27 cellular contexts compared by ENCODE assay signal in the genomic region with DNA sequence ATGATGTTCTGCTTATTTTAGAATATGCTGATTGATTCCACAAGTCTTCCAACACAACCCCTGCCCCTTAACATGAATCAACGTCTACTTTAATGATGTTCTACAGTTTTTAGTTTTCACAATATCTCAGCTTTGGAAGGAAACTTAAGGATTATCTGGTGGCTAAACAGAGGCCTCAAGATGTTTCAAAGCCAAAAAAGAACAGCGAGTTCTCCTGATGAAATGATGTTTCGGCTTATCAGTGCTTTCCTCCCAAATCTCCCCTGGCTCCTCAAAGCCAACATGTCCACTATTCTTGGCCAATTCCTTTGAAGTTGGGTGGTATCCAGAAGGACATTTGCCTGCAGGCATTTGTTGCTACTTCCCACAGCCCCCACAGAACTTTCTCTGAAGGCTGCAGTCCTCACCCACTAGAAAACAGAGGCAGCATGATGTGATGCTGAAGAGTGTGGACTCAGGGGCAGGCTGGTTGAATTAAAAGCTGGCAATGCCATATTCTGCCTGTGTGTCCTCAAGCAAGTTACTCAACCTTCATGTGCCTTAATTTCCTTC.
"Had no signal": no experiment of that assay in that cellular context is flagged by ENCODE, and none has a peak within 500 bp of the region (broad histone marks: within the 10 kb centered on the region; RNA-seq: fewer than 3 reads in every experiment).

No MANE protein-coding gene starts in this region.

- H3K4me3 ChIP-seq: gastrocnemius medialis, hepatocyte, mucosa of descending colon, neural progenitor cell, psoas muscle, sigmoid colon, transverse colon, upper lobe of right lung, vagina had no signal

- H3K27ac Mint-ChIP-seq: effector memory CD8-positive, alpha-beta T cell; mesothelial cell of epicardium; naive B cell; natural killer cell treated with Interleukin-12 subunit alpha and Interleukin-12 subunit beta and Interleukin-15 and Interleukin-18, amount 100 ng/mL, for 72 hours; neural progenitor cell; stimulated activated effector memory CD8-positive, alpha-beta T cell treated with anti-CD3 and anti-CD28 coated beads, Interleukin-12 subunit alpha, Interleukin-12 subunit beta, amount 100 ng/mL, for 72 hours had no signal

- FAIRE-seq: endometrium had no signal

- H3K9me3 Mint-ChIP-seq: effector memory CD8-positive, alpha-beta T cell; natural killer cell treated with Interleukin-12 subunit alpha and Interleukin-12 subunit beta and Interleukin-15 and Interleukin-18, amount 100 ng/mL, for 72 hours; stimulated activated effector memory CD8-positive, alpha-beta T cell treated with anti-CD3 and anti-CD28 coated beads, Interleukin-12 subunit alpha, Interleukin-12 subunit beta, amount 100 ng/mL, for 72 hours had no signal

- H3K36me3 ChIP-seq: gastrocnemius medialis, neural progenitor cell, sigmoid colon, transverse colon, upper lobe of right lung, vagina had no signal

- H3K4me1 ChIP-seq: gastrocnemius medialis, neural progenitor cell, psoas muscle, sigmoid colon, transverse colon, upper lobe of right lung, vagina had no signal

- DNase-seq: cerebellar nuclear complex; cortex of kidney; effector memory CD8-positive, alpha-beta T cell; erythroblast; foreskin fibroblast; gastrocnemius medialis; head of caudate nucleus; left colon; mesenchymal stem cell; mucosa of descending colon; naive B cell; posterior cingulate gyrus; psoas muscle; sigmoid colon; stimulated activated CD4-positive, alpha-beta T cell treated with anti-CD3 and anti-CD28 coated beads, Interleukin-2, amount 100 ng/mL, for 24 hours; stimulated activated CD4-positive, alpha-beta T cell treated with anti-CD3 and anti-CD28 coated beads, Interleukin-4, amount 100 ng/mL, for 24 hours; stimulated activated naive CD8-positive, alpha-beta T cell treated with anti-CD3 and anti-CD28 coated beads, Interleukin-15, Interleukin-2, amounts not matched to agents 100 U/mL and 50 U/mL, for 24 hours; substantia nigra; transverse colon; upper lobe of right lung had no signal

- H3K27ac ChIP-seq: gastrocnemius medialis, hepatocyte, neural progenitor cell, psoas muscle, sigmoid colon, transverse colon, upper lobe of right lung, vagina had no signal

- ATAC-seq: effector memory CD8-positive, alpha-beta T cell; gastrocnemius medialis; left colon; mucosa of descending colon; natural killer cell treated with Interleukin-12 subunit alpha and Interleukin-12 subunit beta and Interleukin-15 and Interleukin-18, amount 100 ng/mL, for 72 hours; psoas muscle; stimulated activated effector memory CD8-positive, alpha-beta T cell treated with anti-CD3 and anti-CD28 coated beads, Interleukin-12 subunit alpha, Interleukin-12 subunit beta, amount 100 ng/mL, for 72 hours; stimulated activated naive CD8-positive, alpha-beta T cell treated with anti-CD3 and anti-CD28 coated beads, Interleukin-15, Interleukin-2, amounts not matched to agents 100 U/mL and 50 U/mL, for 24 hours; upper lobe of right lung had no signal

- H3K9me3 ChIP-seq: mucosa of descending colon, psoas muscle, sigmoid colon, transverse colon, upper lobe of right lung, vagina had no signal

- H3K27me3 ChIP-seq: gastrocnemius medialis, hepatocyte, neural progenitor cell, sigmoid colon, transverse colon, upper lobe of right lung, vagina had no signal

- H3K36me3 Mint-ChIP-seq: mesothelial cell of epicardium; naive B cell; natural killer cell treated with Interleukin-12 subunit alpha and Interleukin-12 subunit beta and Interleukin-15 and Interleukin-18, amount 100 ng/mL, for 72 hours; neural progenitor cell; stimulated activated effector memory CD8-positive, alpha-beta T cell treated with anti-CD3 and anti-CD28 coated beads, Interleukin-12 subunit alpha, Interleukin-12 subunit beta, amount 100 ng/mL, for 72 hours had no signal

- H3K4me1 Mint-ChIP-seq: mesothelial cell of epicardium; naive B cell; stimulated activated effector memory CD8-positive, alpha-beta T cell treated with anti-CD3 and anti-CD28 coated beads, Interleukin-12 subunit alpha, Interleukin-12 subunit beta, amount 100 ng/mL, for 72 hours had no signal

- H3K4me3 Mint-ChIP-seq: effector memory CD8-positive, alpha-beta T cell; mesothelial cell of epicardium; naive B cell; natural killer cell treated with Interleukin-12 subunit alpha and Interleukin-12 subunit beta and Interleukin-15 and Interleukin-18, amount 100 ng/mL, for 72 hours; neural progenitor cell; stimulated activated effector memory CD8-positive, alpha-beta T cell treated with anti-CD3 and anti-CD28 coated beads, Interleukin-12 subunit alpha, Interleukin-12 subunit beta, amount 100 ng/mL, for 72 hours had no signal
